1 cellular context compared by ENCODE assay signal in genomic region chr1:32014199-32014936, GRCh38.
A peak's percentile ranks its signal among the peaks of the same experiment; 100 is the strongest.
TF ChIP-seq lines count a peak whose summit lies in the region.

No MANE protein-coding gene starts in this region.

TF ChIP-seq in K562, 482 proteins besides CTCF, POLR2A, EP300 and RAD21 (continues in another document):
- no peak for TF ChIP-seq DACH1 (IDR thresholded peaks at IDR 0.05; ENCODE audit: partially characterized antibody)
- peak; percentile 23 to 72; a peak in 3 of 4 replicates for TF ChIP-seq MNT (conservative IDR thresholded peaks at IDR 0.05)
- peak; percentile 21; the same call in 1 of the 2 replicates for TF ChIP-seq TRIM28 (IDR thresholded peaks at IDR 0.05)
- TF ChIP-seq CREBBP (IDR thresholded peaks at IDR 0.05; ENCODE audit: low read depth, low read length) = no peak
- no peak for TF ChIP-seq ZNF134 (CRISPR knock-in tag; conservative IDR thresholded peaks at IDR 0.05)
- 0 out of 2 replicates have a peak, but pooled peaks have one; percentile 5 for TF ChIP-seq SPI1 (IDR thresholded peaks at IDR 0.05; ENCODE audit: borderline replicate concordance, low read depth, low read length)
- TF ChIP-seq RNF219 (CRISPR knock-in tag; IDR thresholded peaks at IDR 0.05) = no peak
- TF ChIP-seq ZNF12 (CRISPR knock-in tag; IDR thresholded peaks at IDR 0.05) = no peak
- peak; percentile 33 for TF ChIP-seq CHD1 (IDR thresholded peaks at IDR 0.05; ENCODE audit: low read length)
- peak; percentile 19; the same call in 1 of the 2 replicates for TF ChIP-seq ZFX (CRISPR knock-in tag; IDR thresholded peaks at IDR 0.05)
- no peak for TF ChIP-seq CUX1 (CRISPR knock-in tag; IDR thresholded peaks at IDR 0.05)
- peak; percentile 90; the same call in 1 of the 2 replicates for TF ChIP-seq E2F5 (CRISPR knock-in tag; IDR thresholded peaks at IDR 0.05)
- TF ChIP-seq ZBTB1 (CRISPR knock-in tag; IDR thresholded peaks at IDR 0.05; ENCODE audit: borderline replicate concordance, low read depth) = no peak
- 0 out of 2 replicates have a peak, but pooled peaks have one; percentile 40 for TF ChIP-seq ZNF224 (CRISPR knock-in tag; IDR thresholded peaks at IDR 0.05)
- TF ChIP-seq ZMIZ1 (IDR thresholded peaks at IDR 0.05; ENCODE audit: low read depth in 2 of 2, low read length in 2 of 2) = no peak
- TF ChIP-seq GABPA (tag; conservative IDR thresholded peaks at IDR 0.05; ENCODE audit: low read depth) = peak; percentile 22; the same call in 1 of the 2 replicates
- TF ChIP-seq EWSR1 (IDR thresholded peaks at IDR 0.05; ENCODE audit: borderline replicate concordance, low read depth, partially characterized antibody) = no peak
- no peak for TF ChIP-seq XRCC4 (IDR thresholded peaks at IDR 0.05; ENCODE audit: extremely low read depth, insufficient read depth, insufficient read length)
- peak; percentile 11 for TF ChIP-seq RB1 (IDR thresholded peaks at IDR 0.05; ENCODE audit: low read depth)
- TF ChIP-seq NR3C1 (CRISPR knock-in tag; IDR thresholded peaks at IDR 0.05) = peak; percentile 77; the same call in 1 of the 2 replicates
- TF ChIP-seq MLLT1 (IDR thresholded peaks at IDR 0.05) = peak; percentile 26 to 90; a peak in 2 of 4 replicates
- TF ChIP-seq DPF2 (IDR thresholded peaks at IDR 0.05) = peak; percentile 70
- TF ChIP-seq ZBTB33 (CRISPR knock-in tag; IDR thresholded peaks at IDR 0.05) = peak; percentile 25; the same call in 1 of the 2 replicates
- TF ChIP-seq BRD9 (IDR thresholded peaks at IDR 0.05; ENCODE audit: low read depth, partially characterized antibody) = no peak
- TF ChIP-seq HDAC8 (tag; IDR thresholded peaks at IDR 0.05) = 0 out of 2 replicates have a peak, but pooled peaks have one; percentile 40
- TF ChIP-seq HDAC2 (IDR thresholded peaks at IDR 0.05) = peak; percentile 74; the same call in 1 of the 2 replicates
- no peak for TF ChIP-seq HINFP (tag; conservative IDR thresholded peaks at IDR 0.05; ENCODE audit: low read depth)
- TF ChIP-seq POLR2AphosphoS2 (IDR thresholded peaks at IDR 0.05; ENCODE audit: low read length) = peak; percentile 21; the same call in 1 of the 2 replicates
- TF ChIP-seq KLF6 (CRISPR knock-in tag; IDR thresholded peaks at IDR 0.05; ENCODE audit: borderline replicate concordance) = no peak
- TF ChIP-seq ERF (CRISPR knock-in tag; IDR thresholded peaks at IDR 0.05) = 0 out of 2 replicates have a peak, but pooled peaks have one; percentile 10
- TF ChIP-seq IRF9 (tag; IDR thresholded peaks at IDR 0.05) = no peak
- no peak for TF ChIP-seq ZC3H8 (IDR thresholded peaks at IDR 0.05)
- peak; percentile 15; the same call in 1 of the 2 replicates for TF ChIP-seq SMAD4 (CRISPR knock-in tag; conservative IDR thresholded peaks at IDR 0.05)
- no peak; a peak in 1 of 4 replicates for TF ChIP-seq ARNT (IDR thresholded peaks at IDR 0.05)
- no peak for TF ChIP-seq ZNF140 (CRISPR knock-in tag; IDR thresholded peaks at IDR 0.05)
- TF ChIP-seq SMAD2 (IDR thresholded peaks at IDR 0.05; ENCODE audit: low read depth, low read length) = no peak
